In the genomic region with DNA sequence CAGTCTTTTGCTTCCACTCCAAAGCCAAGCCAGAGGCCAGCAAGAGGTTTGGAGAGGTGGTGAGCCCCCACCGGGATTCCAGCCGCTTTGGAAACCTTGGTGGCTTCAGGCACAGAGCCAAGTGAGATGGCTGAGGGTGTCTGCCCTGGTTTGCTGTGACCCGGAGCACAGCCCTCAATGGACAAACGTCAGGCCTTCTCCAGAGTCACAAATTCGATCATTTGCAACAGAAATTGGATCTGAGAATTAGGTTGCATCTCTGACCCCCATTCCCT, we compare ENCODE assay signal across 30 cellular contexts. TPM values are rescaled to one million over a fixed set of nuclear protein-coding genes. Genes with fewer than 3 reads are reported as not detected.
DNase-seq lines count a peak whose midpoint lies in the region; ATAC-seq and TF ChIP-seq lines count a peak whose summit lies in the region.
"Had no signal": no experiment of that assay in that cellular context is flagged by ENCODE, and none has a peak within 500 bp of the region (broad histone marks: within the 10 kb centered on the region; RNA-seq: fewer than 3 reads in every experiment).

No MANE protein-coding gene starts in this region.

- POLR2A ChIA-PET in naive thymus-derived CD4-positive, alpha-beta T cell (lab: Charles Lee): no interaction called here

- DNase-seq in activated naive CD4-positive, alpha-beta T cell treated with anti-CD3 and anti-CD28 coated beads for 36 hours: no peak
- no peak for DNase-seq in activated naive CD4-positive, alpha-beta T cell treated with anti-CD3 and anti-CD28 coated beads, Interleukin-2, amount 50 U/mL, for 72 hours (ENCODE audit: low spot score in 2 of 2)
- DNase-seq in mammary epithelial cell (no peak), uterus (no peak)
- DNase-seq in naive thymus-derived CD4-positive, alpha-beta T cell: no peak
- DNase-seq in stimulated activated CD4-positive, alpha-beta T cell treated with anti-CD3 and anti-CD28 coated beads, Interleukin-1b, Interleukin-23, amount 100 ng/mL, for 48 hours: no peak
- DNase-seq: activated CD4-positive, alpha-beta T cell treated with anti-CD3 and anti-CD28 coated beads, Interleukin-2, amount 50 U/mL, for 48 hours; activated CD8-positive, alpha-beta memory T cell treated with anti-CD3 and anti-CD28 coated beads, Interleukin-2, amount 50 U/mL, for 48 hours; activated effector memory CD4-positive, alpha-beta T cell treated with anti-CD3 and anti-CD28 coated beads, Interleukin-2, amount 50 U/mL, for 16 hours; cortex of kidney; EL; IMR-90; NCI-H2081 treated with DMSO at 0.1 percent for 48 hours; NCI-H446 treated with DMSO at 0.1 percent for 48 hours; RPMI8226; SK-N-SH; stimulated activated CD4-positive, alpha-beta T cell treated with anti-CD3 and anti-CD28 coated beads, Interleukin-4, amount 100 ng/mL, for 1 hour had no signal

- no peaks in the 10 kb centered on the region for H3K36me3 Mint-ChIP-seq in activated naive CD4-positive, alpha-beta T cell treated with anti-CD3 and anti-CD28 coated beads for 36 hours (ENCODE audit: low read depth)
- peaks cover 0 to 15% of the 10 kb centered on the region in 2 donors for H3K36me3 Mint-ChIP-seq in activated naive CD4-positive, alpha-beta T cell treated with anti-CD3 and anti-CD28 coated beads, Interleukin-2, amount 50 U/mL, for 72 hours
- H3K36me3 Mint-ChIP-seq in naive thymus-derived CD4-positive, alpha-beta T cell: peaks cover 0 to 3% (median 0%) of the 10 kb centered on the region in 5 donors

- H3K27me3 ChIP-seq in mammary epithelial cell (ENCODE audit: insufficient read depth, low read length) (no peaks in the 10 kb centered on the region), uterus (peaks cover 4 to 36% of the 10 kb centered on the region in 2 donors)
- peaks cover 6 to 14% of the 10 kb centered on the region in 2 donors for H3K27me3 ChIP-seq in naive thymus-derived CD4-positive, alpha-beta T cell (ENCODE audit: control insufficient read depth in 2 of 2, insufficient read depth in 2 of 2, low read length in 2 of 2)

- H3K27ac ChIP-seq in mammary epithelial cell (ENCODE audit: insufficient read depth, low read depth, low read length): no peak overlapping the region
- H3K27ac ChIP-seq in naive thymus-derived CD4-positive, alpha-beta T cell (ENCODE audit: low read depth, low read length): no peak overlapping the region
- H3K27ac ChIP-seq in uterus: no peak overlapping the region
- H3K27ac ChIP-seq: BLaER1, HL-60, neutrophil, tibial nerve, VCaP had no signal

- H3K27ac Mint-ChIP-seq in activated naive CD4-positive, alpha-beta T cell treated with anti-CD3 and anti-CD28 coated beads for 36 hours: no peak overlapping the region
- no peak overlapping the region for H3K27ac Mint-ChIP-seq in activated naive CD4-positive, alpha-beta T cell treated with anti-CD3 and anti-CD28 coated beads, Interleukin-2, amount 50 U/mL, for 72 hours
- no peak overlapping the region for H3K27ac Mint-ChIP-seq in naive thymus-derived CD4-positive, alpha-beta T cell
- H3K27ac Mint-ChIP-seq: stimulated activated naive CD8-positive, alpha-beta T cell treated with anti-CD3 and anti-CD28 coated beads, Interleukin-15, Interleukin-2, amounts not matched to agents 100 ng/mL and 50 ng/mL, for 24 hours; T-helper 2 cell treated with Interferon-gamma antibody and Interleukin-4, amounts not matched to agents 5 μg/mL and 100 μg/mL, for 36 hours had no signal

- dilution Hi-C loops in mammary epithelial cell (cut with HindIII; ENCODE audit: low sequenced_read_pairs): no loop called here

- H3K4me3 ChIP-seq in mammary epithelial cell (replicated peaks in 1 of 3; ENCODE audit: insufficient read depth in 1 of 3, low read depth in 2 of 3, low read length in 3 of 3): no peak overlapping the region
- H3K4me3 ChIP-seq in naive thymus-derived CD4-positive, alpha-beta T cell (ENCODE audit: low read length): no peak overlapping the region
- H3K4me3 ChIP-seq in uterus: no peak overlapping the region
- H3K4me3 ChIP-seq: BLaER1 had no signal

- peaks cover 21% of the 10 kb centered on the region for H3K4me1 Mint-ChIP-seq in activated naive CD4-positive, alpha-beta T cell treated with anti-CD3 and anti-CD28 coated beads for 36 hours (ENCODE audit: low read depth)
- peaks cover 0 to 26% (median 20%) of the 10 kb centered on the region in 7 donors for H3K4me1 Mint-ChIP-seq in naive thymus-derived CD4-positive, alpha-beta T cell

- peaks cover 83% of the 10 kb centered on the region for H3K27me3 Mint-ChIP-seq in activated naive CD4-positive, alpha-beta T cell treated with anti-CD3 and anti-CD28 coated beads for 36 hours (ENCODE audit: low read depth)
- peaks cover 72 to 90% (median 77%) of the 10 kb centered on the region in 5 donors for H3K27me3 Mint-ChIP-seq in naive thymus-derived CD4-positive, alpha-beta T cell

- in situ Hi-C loops in mammary epithelial cell (cut with MboI; ENCODE audit: low sequenced_read_pairs in 2 of 2): no loop called here

- no peak overlapping the region for H3K9ac ChIP-seq in mammary epithelial cell (ENCODE audit: insufficient read depth, low read length)
- H3K9ac ChIP-seq: BLaER1, SK-N-SH had no signal

- peak overlapping the region; percentile 94 for H2AFZ ChIP-seq in mammary epithelial cell (ENCODE audit: low read depth, low read length)

- H4K20me1 ChIP-seq in mammary epithelial cell (ENCODE audit: insufficient read depth, low read length): no peaks in the 10 kb centered on the region

- H3K9me3 Mint-ChIP-seq in activated naive CD4-positive, alpha-beta T cell treated with anti-CD3 and anti-CD28 coated beads for 36 hours: no peaks in the 10 kb centered on the region
- no peaks in the 10 kb centered on the region for H3K9me3 Mint-ChIP-seq in activated naive CD4-positive, alpha-beta T cell treated with anti-CD3 and anti-CD28 coated beads, Interleukin-2, amount 50 U/mL, for 72 hours
- H3K9me3 Mint-ChIP-seq in naive thymus-derived CD4-positive, alpha-beta T cell: peaks cover 0 to 4% (median 0%) of the 10 kb centered on the region in 11 donors
- H3K9me3 Mint-ChIP-seq: stimulated activated naive CD8-positive, alpha-beta T cell treated with anti-CD3 and anti-CD28 coated beads, Interleukin-15, Interleukin-2, amounts not matched to agents 100 ng/mL and 50 ng/mL, for 24 hours; T-helper 2 cell treated with Interferon-gamma antibody and Interleukin-4, amounts not matched to agents 5 μg/mL and 100 μg/mL, for 36 hours had no signal

- TF ChIP-seq POLR2A in uterus (IDR thresholded peaks at IDR 0.05): no peak

- peaks cover 13% of the 10 kb centered on the region for H3K4me1 ChIP-seq in mammary epithelial cell (ENCODE audit: insufficient read depth, low read length)
- H3K4me1 ChIP-seq in naive thymus-derived CD4-positive, alpha-beta T cell (ENCODE audit: control insufficient read depth in 2 of 2, insufficient read depth in 2 of 2, low read length in 2 of 2): peaks cover 0 to 9% of the 10 kb centered on the region in 2 donors
- H3K4me1 ChIP-seq in uterus: peaks cover 0 to 18% of the 10 kb centered on the region in 2 donors
- H3K4me1 ChIP-seq: BLaER1 had no signal

- intact Hi-C loops in activated naive CD4-positive, alpha-beta T cell treated with anti-CD3 and anti-CD28 coated beads for 36 hours (cut with micrococcal nuclease): no loop called here
- intact Hi-C loops in mammary epithelial cell (cut with micrococcal nuclease) (no loop called here), uterus (cut with DNase I; ENCODE audit: low total_unique reads) (no loop called here)
- intact Hi-C loops in naive thymus-derived CD4-positive, alpha-beta T cell (cut with micrococcal nuclease): no loop called here

- no TSS peak for BruUV-seq in mammary epithelial cell (replicated peaks; lab: Mats Ljungman, UMichigan)

- WGBS in mammary epithelial cell (ENCODE audit: low coverage, missing lambda C conversion rate): 95% methylated on average over 3 of the region's 5 CpGs

- H3K79me2 ChIP-seq in mammary epithelial cell (ENCODE audit: insufficient read depth, low read length): peaks cover 9% of the 10 kb centered on the region

- no peaks in the 10 kb centered on the region for H3K36me3 ChIP-seq in mammary epithelial cell (ENCODE audit: insufficient read depth, low read length)
- no peaks in the 10 kb centered on the region for H3K36me3 ChIP-seq in naive thymus-derived CD4-positive, alpha-beta T cell (ENCODE audit: control insufficient read depth in 2 of 3, insufficient read depth in 3 of 3, low read length in 3 of 3)
- H3K36me3 ChIP-seq in uterus: no peaks in the 10 kb centered on the region
- H3K36me3 ChIP-seq: BLaER1, neutrophil, tibial nerve had no signal

- peak overlapping the region; percentile 60 for H3K4me3 Mint-ChIP-seq in activated naive CD4-positive, alpha-beta T cell treated with anti-CD3 and anti-CD28 coated beads for 36 hours
- peak overlapping the region in 7 of 10 donors; percentile 5 to 77 (median 49) for H3K4me3 Mint-ChIP-seq in naive thymus-derived CD4-positive, alpha-beta T cell

- no peak for ATAC-seq in activated naive CD4-positive, alpha-beta T cell treated with anti-CD3 and anti-CD28 coated beads, Interleukin-2, amount 50 U/mL, for 72 hours
- no peak for ATAC-seq in naive thymus-derived CD4-positive, alpha-beta T cell
- ATAC-seq in GM21619 (IDR thresholded peaks at IDR 0.05; ENCODE audit: unreplicated experiment): no peak
- no peak for ATAC-seq in GM21529 (IDR thresholded peaks at IDR 0.05; ENCODE audit: unreplicated experiment)

- CTCF ChIA-PET in activated naive CD4-positive, alpha-beta T cell treated with anti-CD3 and anti-CD28 coated beads for 36 hours (lab: Charles Lee): no interaction called here
- CTCF ChIA-PET in mammary epithelial cell (lab: Charles Lee; ENCODE audit: low non-redundant PET): no interaction called here
- CTCF ChIA-PET in naive thymus-derived CD4-positive, alpha-beta T cell (lab: Charles Lee): no interaction called here

- no peak for TF ChIP-seq CTCF in mammary epithelial cell (conservative IDR thresholded peaks at IDR 0.05 in 1 of 2, IDR thresholded peaks at IDR 0.05 in 1 of 2; ENCODE audit: extremely low read depth in 1 of 2, insufficient read depth in 1 of 2, low read depth in 1 of 2, low read length in 2 of 2)
- no peak for TF ChIP-seq CTCF in uterus (IDR thresholded peaks at IDR 0.05)

- H3K4me2 ChIP-seq in mammary epithelial cell (ENCODE audit: insufficient read depth, low read depth, low read length): no peak overlapping the region
- H3K4me2 ChIP-seq: BLaER1 had no signal

- H3K9me3 ChIP-seq in mammary epithelial cell (replicated peaks; ENCODE audit: insufficient read depth, low read length): no peaks in the 10 kb centered on the region
- H3K9me3 ChIP-seq in naive thymus-derived CD4-positive, alpha-beta T cell (ENCODE audit: control insufficient read depth in 2 of 3, low read length in 3 of 3): no peaks in the 10 kb centered on the region
- no peaks in the 10 kb centered on the region for H3K9me3 ChIP-seq in uterus
- H3K9me3 ChIP-seq: neutrophil, SK-N-SH, tibial nerve had no signal

RNA-seq across cellular contexts. Expression of gene NKX1-2, which starts 0.9 kb away (rescaled TPM):
- not detected for total RNA-seq in activated naive CD4-positive, alpha-beta T cell treated with anti-CD3 and anti-CD28 coated beads for 36 hours
- not detected for total RNA-seq in activated naive CD4-positive, alpha-beta T cell treated with anti-CD3 and anti-CD28 coated beads, Interleukin-2, amount 50 U/mL, for 72 hours
- total RNA-seq in mammary epithelial cell (1 to 10 TPM; 4.4 to 5.2 TPM), uterus (not detected)
- polyA plus RNA-seq in mammary epithelial cell: 3.4 TPM
- 6.5 TPM for polyA minus RNA-seq in mammary epithelial cell
- not detected for total RNA-seq in naive thymus-derived CD4-positive, alpha-beta T cell
- polyA plus RNA-seq in naive thymus-derived CD4-positive, alpha-beta T cell: not detected
- total RNA-seq: A673, endothelial cell of umbilical vein, IMR-90, smooth muscle cell, tibial nerve had no signal
- polyA plus RNA-seq: adipose tissue, endothelial cell of umbilical vein, IMR-90, SK-N-SH, smooth muscle cell had no signal

RNA-seq across cellular contexts. Expression of gene LHPP, which starts 10.9 kb away (rescaled TPM):
- 10 to 100 TPM; 17.7 TPM for total RNA-seq in activated naive CD4-positive, alpha-beta T cell treated with anti-CD3 and anti-CD28 coated beads for 36 hours
- total RNA-seq in activated naive CD4-positive, alpha-beta T cell treated with anti-CD3 and anti-CD28 coated beads, Interleukin-2, amount 50 U/mL, for 72 hours: 10 to 100 TPM; 12.5 to 13.0 TPM
- total RNA-seq in mammary epithelial cell: 10 to 100 TPM in 1 of 2 donors, 1 to 10 TPM in 1; 7.0 to 22.1 TPM
- polyA plus RNA-seq in mammary epithelial cell: 16.9 TPM
- not detected for polyA minus RNA-seq in mammary epithelial cell
- total RNA-seq in naive thymus-derived CD4-positive, alpha-beta T cell: 10 to 100 TPM; 19.8 to 31.2 (median 27.6) TPM
- polyA plus RNA-seq in naive thymus-derived CD4-positive, alpha-beta T cell: 10 to 100 TPM; 21.5 to 23.4 TPM
- 10 to 100 TPM in 2 of 4 donors, under 1 TPM in 1, not detected in 1; 0.51 to 23.2 (median 15.3) TPM for total RNA-seq in uterus

RNA-seq across cellular contexts. Expression of gene OAT, which starts 32.0 kb away (rescaled TPM):
- total RNA-seq in activated naive CD4-positive, alpha-beta T cell treated with anti-CD3 and anti-CD28 coated beads for 36 hours: 10 to 100 TPM; 37.4 to 41.6 TPM
- 10 to 100 TPM; 24.2 to 39.3 TPM for total RNA-seq in activated naive CD4-positive, alpha-beta T cell treated with anti-CD3 and anti-CD28 coated beads, Interleukin-2, amount 50 U/mL, for 72 hours
- total RNA-seq in mammary epithelial cell (100 to 1,000 TPM; 204 to 225 TPM), uterus (100 to 1,000 TPM in 2 of 4 donors, 10 to 100 TPM in 2; 75.3 to 175 (median 97.6) TPM)
- 215 TPM for polyA plus RNA-seq in mammary epithelial cell
- 162 TPM for polyA minus RNA-seq in mammary epithelial cell
- 10 to 100 TPM; 29.6 to 47.0 (median 39.1) TPM for total RNA-seq in naive thymus-derived CD4-positive, alpha-beta T cell
- 10 to 100 TPM; 78.9 to 80.0 TPM for polyA plus RNA-seq in naive thymus-derived CD4-positive, alpha-beta T cell

Comparison
In these comparisons a context has a peak if more than half of its experiments do, and no peak if none do; other contexts are left out.
1. RNA of gene NKX1-2, which starts 0.9 kb away (total RNA-seq): 4.4 to 5.2 TPM in mammary epithelial cell; not detected in activated naive CD4-positive, alpha-beta T cell treated with anti-CD3 and anti-CD28 coated beads for 36 hours, not detected in activated naive CD4-positive, alpha-beta T cell treated with anti-CD3 and anti-CD28 coated beads, Interleukin-2, amount 50 U/mL, for 72 hours, not detected in naive thymus-derived CD4-positive, alpha-beta T cell and not detected in uterus; every median in the first group is over 4 times any median in the second.